8 cellular contexts compared by ENCODE assay signal in the genomic region with DNA sequence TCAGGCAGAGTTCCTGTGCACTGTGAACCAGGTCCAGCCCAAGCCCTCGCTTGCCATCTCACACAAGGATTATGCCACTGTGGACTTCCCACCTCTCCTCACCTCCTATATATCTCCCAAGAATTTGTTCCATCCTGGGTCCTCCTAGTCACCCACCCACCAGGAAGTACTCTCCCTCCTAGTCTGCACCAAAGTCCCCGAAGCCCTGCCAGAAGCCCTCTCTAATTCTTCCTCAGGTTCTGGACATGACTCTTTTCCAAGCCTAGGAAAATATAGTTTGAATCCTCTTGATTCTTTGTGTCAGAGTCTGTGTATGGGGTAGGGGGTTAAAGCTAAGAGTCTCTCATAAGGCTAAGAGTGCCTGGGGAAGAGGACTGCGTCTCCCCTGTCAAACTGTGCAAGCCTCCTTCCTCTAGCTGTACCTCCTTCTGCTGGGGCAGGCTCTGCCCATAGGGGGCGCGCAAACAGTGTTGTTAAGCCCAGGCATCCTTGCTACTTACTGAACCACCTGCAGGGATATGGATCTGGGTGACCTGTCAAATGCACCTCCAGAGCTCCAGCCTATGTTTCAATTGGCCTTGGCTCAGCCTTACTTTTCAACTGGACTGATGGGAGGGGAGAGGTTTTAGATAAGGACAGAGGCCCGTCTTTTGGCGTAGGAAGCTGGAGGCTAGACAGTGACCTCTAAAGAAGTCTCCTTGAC. TPM values are rescaled to one million over a fixed set of nuclear protein-coding genes. Genes with fewer than 3 reads are reported as not detected.
A peak's percentile ranks its signal among the peaks of the same experiment; 100 is the strongest.
DNase-seq lines count a peak whose midpoint lies in the region; ATAC-seq, FAIRE-seq and TF ChIP-seq lines count a peak whose summit lies in the region.

No MANE protein-coding gene starts in this region.

- H3K79me2 ChIP-seq in KMS-11 (ENCODE audit: insufficient read depth, low read depth): no peaks in the 10 kb centered on the region

- no peak overlapping the region for H3K4me2 ChIP-seq in KMS-11

- TF ChIP-seq CTCF in KMS-11 (conservative IDR thresholded peaks at IDR 0.05; ENCODE audit: low read depth, low read length) (peak; percentile 90), fibroblast of villous mesenchyme (IDR thresholded peaks at IDR 0.05; ENCODE audit: insufficient read depth, low read depth, low read length) (peak; percentile 87), upper lobe of right lung (IDR thresholded peaks at IDR 0.05) (peak; percentile 89)

- ATAC-seq in upper lobe of right lung: peak; percentile 94
- no peak for ATAC-seq in GM19467 (IDR thresholded peaks at IDR 0.05; ENCODE audit: unreplicated experiment)

- no peak overlapping the region for H3K9ac ChIP-seq in KMS-11

- no peaks in the 10 kb centered on the region for H4K20me1 ChIP-seq in KMS-11 (ENCODE audit: insufficient read depth)

- H3K4me1 ChIP-seq in KMS-11 (ENCODE audit: low read depth, poor library complexity, severe bottlenecking) (no peaks in the 10 kb centered on the region), upper lobe of right lung (no peaks in the 10 kb centered on the region)

- no peak for FAIRE-seq in RCC 7860 (lab: Jason Lieb, UNC)

- H3K36me3 ChIP-seq in KMS-11 (ENCODE audit: insufficient read depth): no peaks in the 10 kb centered on the region
- no peaks in the 10 kb centered on the region for H3K36me3 ChIP-seq in upper lobe of right lung

- H3K4me3 ChIP-seq in KMS-11 (IDR thresholded peaks at IDR 0.05; ENCODE audit: insufficient read depth, low read depth, low read length): no peak overlapping the region
- H3K4me3 ChIP-seq in fibroblast of villous mesenchyme (ENCODE audit: low read depth, low read length): no peak overlapping the region
- no peak overlapping the region for H3K4me3 ChIP-seq in upper lobe of right lung

- peaks cover 93% of the 10 kb centered on the region for H3K27me3 ChIP-seq in KMS-11 (ENCODE audit: insufficient read depth, low read depth)
- H3K27me3 ChIP-seq in upper lobe of right lung: peaks cover 25% of the 10 kb centered on the region

- H2AFZ ChIP-seq in KMS-11 (ENCODE audit: low read depth): no peak overlapping the region

- H3K9me3 ChIP-seq in upper lobe of right lung: no peaks in the 10 kb centered on the region

- peak; percentile 19 for DNase-seq in DMS79 treated with DMSO at 0.1 percent for 48 hours (lab: John Stamatoyannopoulos, UW)
- peak; percentile 49 for DNase-seq in RCC 7860 (ENCODE audit: low spot score)
- DNase-seq in activated T-helper 1 cell treated with Interleukin-2 at 50 U/mL for 16 hours (ENCODE audit: low read depth): peak; percentile 64
- DNase-seq in fibroblast of villous mesenchyme (ENCODE audit: low read depth): peak; percentile 67
- peak in 7 of 10 donors; percentile 44 to 88 (median 53) for DNase-seq in posterior cingulate gyrus
- DNase-seq in upper lobe of right lung: peak; percentile 93

- H3K27ac ChIP-seq in KMS-11 (no peak overlapping the region), upper lobe of right lung (no peak overlapping the region)

- intact Hi-C loops in posterior cingulate gyrus (cut with DNase I): no loop called here
- intact Hi-C loops in upper lobe of right lung (cut with DNase I): no loop called here

RNA-seq across cellular contexts. Expression of gene DLX4, which starts 16.6 kb away (rescaled TPM):
- total RNA-seq in fibroblast of villous mesenchyme: not detected in 2 replicates
- total RNA-seq in upper lobe of right lung: 2.1 TPM

RNA-seq across cellular contexts. Expression of gene DLX3, which starts 42.7 kb away (rescaled TPM):
- total RNA-seq in fibroblast of villous mesenchyme (not detected in 2 replicates), upper lobe of right lung (0.69 TPM)

Comparison
In these comparisons a context has a peak if more than half of its experiments do, and no peak if none do; other contexts are left out.
1. DNase-seq: peak in every context shown above with its lines; median percentile 93 in upper lobe of right lung; 67 in fibroblast of villous mesenchyme; 64 in activated T-helper 1 cell treated with Interleukin-2 at 50 U/mL for 16 hours; 53 in posterior cingulate gyrus; 49 in RCC 7860; 19 in DMS79 treated with DMSO at 0.1 percent for 48 hours.